Comparison of ENCODE assay signal across 9 cellular contexts in genomic region chr20:58246346-58246745, GRCh38. TPM values are rescaled to one million over a fixed set of nuclear protein-coding genes. Genes with fewer than 3 reads are reported as not detected.
A peak's percentile ranks its signal among the peaks of the same experiment; 100 is the strongest.
DNase-seq lines count a peak whose midpoint lies in the region; ATAC-seq and TF ChIP-seq lines count a peak whose summit lies in the region.
"Had no signal": no experiment of that assay in that cellular context is flagged by ENCODE, and none has a peak within 500 bp of the region (broad histone marks: within the 10 kb centered on the region; RNA-seq: fewer than 3 reads in every experiment).

No MANE protein-coding gene starts in this region.

- no peaks in the 10 kb centered on the region for H3K27me3 ChIP-seq in BJ (ENCODE audit: control insufficient read depth, insufficient read depth, low read length)
- H3K27me3 ChIP-seq in aorta (ENCODE audit: control insufficient read depth in 1 of 2, insufficient read depth in 2 of 2, low read length in 1 of 2): no peaks in the 10 kb centered on the region

- H3K9me3 ChIP-seq in aorta (ENCODE audit: control insufficient read depth, low read length): no peaks in the 10 kb centered on the region

- WGBS in aorta, 2 donors: 66 to 69% methylated on average over 9 of the region's 9 CpGs

- in situ Hi-C loops in astrocyte of the cerebellum (cut with HindIII; ENCODE audit: low sequenced_read_pairs): loop anchor here (10.0 kb wide), 1 partner anchor 598 kb away; no protein-coding TSS in a partner anchor

- DNase-seq in BJ (ENCODE audit: low read depth) (no peak), HT1080 (ENCODE audit: low read depth) (peak; percentile 32), astrocyte of the cerebellum (ENCODE audit: low read depth) (no peak), left kidney (ENCODE audit: low read depth, low spot score) (peak; percentile 54), aorta (no peak)
- DNase-seq: activated naive CD8-positive, alpha-beta T cell treated with anti-CD3 and anti-CD28 coated beads for 36 hours had no signal

- POLR2A ChIA-PET in BJ (lab: Charles Lee): no interaction called here

- H3K27ac ChIP-seq in aorta (ENCODE audit: low read depth in 1 of 2, low read length in 2 of 2): no peak overlapping the region

- H3K4me1 ChIP-seq in aorta (ENCODE audit: control insufficient read depth in 1 of 2, insufficient read depth in 2 of 2, low read length in 2 of 2): no peaks in the 10 kb centered on the region

- intact Hi-C loops in aorta (cut with DNase I): no loop called here

- H3K4me3 ChIP-seq in BJ (ENCODE audit: low read depth, low read length) (no peak overlapping the region), astrocyte of the cerebellum (ENCODE audit: low read depth, low read length) (no peak overlapping the region), aorta (ENCODE audit: low read length in 2 of 2) (no peak overlapping the region)

- CTCF ChIA-PET in BJ (lab: Yijun Ruan, JAX): interaction anchor here (0.5 to 2.3 kb wide), 5 partner anchors 8 to 815 kb away, joined by 3 to 10 read pairs (median 4); no protein-coding TSS in a partner anchor

- H3K36me3 ChIP-seq in BJ (ENCODE audit: control insufficient read depth, insufficient read depth, low read length): peaks cover 24% of the 10 kb centered on the region
- peaks cover 4 to 19% of the 10 kb centered on the region in 2 donors for H3K36me3 ChIP-seq in aorta (ENCODE audit: control insufficient read depth in 1 of 2, insufficient read depth in 2 of 2, low read length in 1 of 2)

- TF ChIP-seq CTCF in BJ (IDR thresholded peaks at IDR 0.05; ENCODE audit: insufficient read depth, low read depth, low read length): peak; percentile 40
- peak; percentile 44 for TF ChIP-seq CTCF in astrocyte of the cerebellum (IDR thresholded peaks at IDR 0.05; ENCODE audit: low read depth, low read length, missing control alignments)

- ATAC-seq in aorta (ENCODE audit: low FRiP score) (no peak), HG02623 (IDR thresholded peaks at IDR 0.05; ENCODE audit: unreplicated experiment) (no peak), HG02981 (IDR thresholded peaks at IDR 0.05; ENCODE audit: unreplicated experiment) (no peak), GM18868 (IDR thresholded peaks at IDR 0.05; ENCODE audit: unreplicated experiment) (no peak)

RNA-seq across cellular contexts. Expression of gene ANKRD60, which starts 17.9 kb away (rescaled TPM):
- polyA plus RNA-seq in BJ (2011; rRNA removed) (not detected in 2 replicates), aorta (not detected)
- not detected in 2 replicates for polyA minus RNA-seq in BJ (2011; rRNA and poly(A)+ RNA removed)
- total RNA-seq in HT1080 (2014; rRNA removed; shearing (Covaris generic)): not detected in 2 replicates
- polyA plus RNA-seq in HT1080 (2015; cell fraction: cytosol; rRNA removed): not detected in 2 replicates
- polyA plus RNA-seq in HT1080 (2015; cell fraction: nucleus; rRNA removed): not detected in 2 replicates
- not detected for total RNA-seq in aorta
- total RNA-seq: activated naive CD8-positive, alpha-beta T cell treated with anti-CD3 and anti-CD28 coated beads for 36 hours had no signal

Comparison
In these comparisons a context has a peak if more than half of its experiments do, and no peak if none do; other contexts are left out.
1. DNase-seq: peak in HT1080 (single experiment) and left kidney (single experiment); none in BJ (single experiment), astrocyte of the cerebellum (single experiment) and aorta (0 of 2).